In genomic region chr11:9858822-9859221, GRCh38 we compare ENCODE assay signal across 9 cellular contexts.
DNase-seq lines count a peak whose midpoint lies in the region; ATAC-seq and TF ChIP-seq lines count a peak whose summit lies in the region.
"Had no signal": no experiment of that assay in that cellular context is flagged by ENCODE, and none has a peak within 500 bp of the region (broad histone marks: within the 10 kb centered on the region; RNA-seq: fewer than 3 reads in every experiment).

No MANE protein-coding gene starts in this region.

- H3K79me1 ChIP-seq in mesenchymal stem cell (replicated peaks; ENCODE audit: low read length, poor library complexity, severe bottlenecking): peaks cover 4% of the 10 kb centered on the region

- CTCF ChIA-PET in WTC11 (lab: Charles Lee): no interaction called here

- no peak overlapping the region for H2AFZ ChIP-seq in mesenchymal stem cell (ENCODE audit: low read depth, low read length)

- peak overlapping the region; percentile 67 for H3K27ac ChIP-seq in mesenchymal stem cell (ENCODE audit: low read length, poor library complexity, severe bottlenecking)

- H3K4me1 Mint-ChIP-seq in IgD-negative memory B cell: peaks cover 18 to 38% (median 25%) of the 10 kb centered on the region in 3 donors
- H3K4me1 Mint-ChIP-seq in WTC11: peaks cover 45% of the 10 kb centered on the region

- no peak overlapping the region for H4K8ac ChIP-seq in mesenchymal stem cell (ENCODE audit: low read length)

- peak; percentile 52 for DNase-seq in ELR (ENCODE audit: low read depth)
- DNase-seq in WTC11 (ENCODE audit: low spot score): no peak
- DNase-seq in mesenchymal stem cell: peak; percentile 59
- no peak for DNase-seq in left lobe of liver (ENCODE audit: low spot score)
- no peak for DNase-seq in NCI-H510A treated with DMSO at 0.1 percent for 48 hours (lab: John Stamatoyannopoulos, UW)
- DNase-seq: amygdala had no signal

- H3K36me3 ChIP-seq in mesenchymal stem cell (ENCODE audit: control insufficient read depth in 1 of 2, insufficient read depth in 2 of 2, low read depth in 1 of 2, low read length in 2 of 2): peaks cover 0 to 30% of the 10 kb centered on the region in 2 experiments

- no peak overlapping the region for H2AK5ac ChIP-seq in mesenchymal stem cell (ENCODE audit: low read length, severe bottlenecking)

- no peaks in the 10 kb centered on the region for H3K27me3 Mint-ChIP-seq in IgD-negative memory B cell
- H3K27me3 Mint-ChIP-seq in WTC11 (ENCODE audit: low read depth): no peaks in the 10 kb centered on the region

- H3K4me3 ChIP-seq in mesenchymal stem cell (ENCODE audit: insufficient read depth in 1 of 2, low read depth in 1 of 2, low read length in 2 of 2): no peak overlapping the region

- no peak overlapping the region for H2BK12ac ChIP-seq in mesenchymal stem cell (ENCODE audit: low read length in 2 of 2)

- POLR2A ChIA-PET in WTC11 (lab: Charles Lee): no interaction called here

- peaks cover 8% of the 10 kb centered on the region for H3K4me1 ChIP-seq in mesenchymal stem cell (ENCODE audit: control insufficient read depth, insufficient read depth, low read depth, low read length)

- H3K9me3 ChIP-seq in mesenchymal stem cell (ENCODE audit: control insufficient read depth, low read length): no peaks in the 10 kb centered on the region

- peak overlapping the region; percentile 8 for H2BK5ac ChIP-seq in mesenchymal stem cell (ENCODE audit: low read depth, low read length, poor library complexity, severe bottlenecking)

- WGBS in mesenchymal stem cell: 0% methylated on average over 1 of the region's 2 CpGs

- no peak overlapping the region for H2BK15ac ChIP-seq in mesenchymal stem cell (ENCODE audit: low read depth, poor library complexity, severe bottlenecking)

- peak; percentile 41 for ATAC-seq in WTC11
- no peak for ATAC-seq in left lobe of liver
- ATAC-seq in GM19324 (IDR thresholded peaks at IDR 0.05; ENCODE audit: low FRiP score, unreplicated experiment): no peak
- no peak for ATAC-seq in GM18511 (IDR thresholded peaks at IDR 0.05; ENCODE audit: unreplicated experiment)

- H3K27ac Mint-ChIP-seq in IgD-negative memory B cell (peak overlapping the region; percentile 16 to 88 (median 68)), WTC11 (peak overlapping the region; percentile 85)

- H3K36me3 Mint-ChIP-seq in IgD-negative memory B cell (peaks cover 2% of the 10 kb centered on the region), WTC11 (no peaks in the 10 kb centered on the region)

- H3K14ac ChIP-seq in mesenchymal stem cell (ENCODE audit: low read length in 2 of 2): no peak overlapping the region

- no peaks in the 10 kb centered on the region for H3K9me3 Mint-ChIP-seq in IgD-negative memory B cell
- no peaks in the 10 kb centered on the region for H3K9me3 Mint-ChIP-seq in WTC11

- H3K27me3 ChIP-seq in mesenchymal stem cell (ENCODE audit: control insufficient read depth in 1 of 2, insufficient read depth in 1 of 2, low read length in 2 of 2): no peaks in the 10 kb centered on the region

- TF ChIP-seq CTCF in WTC11 (IDR thresholded peaks at IDR 0.05): no peak

- peak overlapping the region; percentile 56 for H3K9ac ChIP-seq in mesenchymal stem cell (ENCODE audit: low read length)

- H4K91ac ChIP-seq in mesenchymal stem cell (ENCODE audit: low read length): no peak overlapping the region

- H3K4me3 Mint-ChIP-seq in IgD-negative memory B cell (peak overlapping the region in 3 of 4 donors; percentile 26 to 60 (median 54)), WTC11 (peak overlapping the region; percentile 10; the same call in 1 of the 2 replicates)

- peak overlapping the region in 1 of 2 experiments; percentile 6 for H3K18ac ChIP-seq in mesenchymal stem cell (ENCODE audit: low read depth in 1 of 2, low read length in 2 of 2)

- H2BK120ac ChIP-seq in mesenchymal stem cell (ENCODE audit: low read depth, low read length): no peak overlapping the region

- no peak overlapping the region for H3K4ac ChIP-seq in mesenchymal stem cell (ENCODE audit: low read depth in 1 of 2, low read length in 2 of 2)

- H3K23ac ChIP-seq in mesenchymal stem cell (ENCODE audit: low read length in 2 of 2): no peak overlapping the region

- H3K4me2 ChIP-seq in mesenchymal stem cell (ENCODE audit: low read length, poor library complexity, severe bottlenecking): no peak overlapping the region

TF ChIP-seq in WTC11, 78 proteins besides CTCF, POLR2A, EP300 and RAD21:
- no peak for TF ChIP-seq ZNF671 (CRISPR knock-in tag; IDR thresholded peaks at IDR 0.05)
- no peak for TF ChIP-seq ZSCAN18 (CRISPR knock-in tag; IDR thresholded peaks at IDR 0.05)
- TF ChIP-seq ZNF232 (CRISPR knock-in tag; IDR thresholded peaks at IDR 0.05): no peak
- TF ChIP-seq E2F5 (CRISPR knock-in tag; IDR thresholded peaks at IDR 0.05): no peak
- TF ChIP-seq PRRX2 (CRISPR knock-in tag; IDR thresholded peaks at IDR 0.05): no peak
- no peak for TF ChIP-seq ELF4 (CRISPR knock-in tag; IDR thresholded peaks at IDR 0.05; ENCODE audit: low read depth)
- no peak for TF ChIP-seq ZNF263 (CRISPR knock-in tag; IDR thresholded peaks at IDR 0.05; ENCODE audit: low read depth)

Comparison
In these comparisons a context has a peak if more than half of its experiments do, and no peak if none do; other contexts are left out.
1. DNase-seq: peak in ELR (single experiment) and mesenchymal stem cell (single experiment); none in WTC11 (single experiment), left lobe of liver (single experiment) and NCI-H510A treated with DMSO at 0.1 percent for 48 hours (single experiment).